Comparison of ENCODE assay signal across 20 cellular contexts in the genomic region with DNA sequence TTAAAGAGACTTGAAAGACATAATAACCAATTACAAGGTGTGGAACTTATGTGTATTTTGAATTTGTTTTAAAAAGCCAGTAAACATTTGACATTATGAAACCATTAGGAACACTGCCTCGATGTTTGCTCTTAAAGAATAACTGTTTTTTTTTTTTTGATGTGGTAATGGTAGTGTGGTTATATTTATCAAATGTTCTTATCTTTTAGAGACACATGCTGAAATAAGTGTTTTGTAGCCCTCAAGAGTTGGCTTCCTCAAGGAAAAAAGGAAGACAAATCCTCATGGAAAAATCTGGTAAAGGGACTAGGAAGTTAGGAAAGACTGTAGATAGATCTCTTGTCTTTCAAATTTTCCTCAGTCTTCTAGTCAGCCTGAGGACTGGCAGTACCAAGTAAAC.
"Had no signal": no experiment of that assay in that cellular context is flagged by ENCODE, and none has a peak within 500 bp of the region (broad histone marks: within the 10 kb centered on the region; RNA-seq: fewer than 3 reads in every experiment).

No MANE protein-coding gene starts in this region.

- H3K27ac ChIP-seq: lower lobe of right lung, ovary, psoas muscle, upper lobe of left lung had no signal

- H3K27ac Mint-ChIP-seq: effector memory CD8-positive, alpha-beta T cell; stimulated activated naive B cell treated with anti-CD40 and anti-IgM and Interleukin-4, amounts not matched to agents 10 μg/mL and 1 μg/mL and 100 μg/mL, for 72 hours; stimulated activated naive CD8-positive, alpha-beta T cell treated with anti-CD3 and anti-CD28 coated beads, Interleukin-15, Interleukin-2, amounts not matched to agents 100 ng/mL and 50 ng/mL, for 24 hours had no signal

- H3K36me3 Mint-ChIP-seq: immature natural killer cell, natural killer cell had no signal

- H3K27me3 ChIP-seq: ovary, tibial nerve had no signal

- H3K4me3 ChIP-seq: ovary had no signal

- H3K36me3 ChIP-seq: lower lobe of right lung, ovary, thoracic aorta, tibial nerve, upper lobe of left lung had no signal

- ATAC-seq: effector memory CD8-positive, alpha-beta T cell; left ventricle myocardium superior; lower lobe of right lung; natural killer cell; psoas muscle; right cardiac atrium; stimulated activated naive B cell treated with anti-CD40 and anti-IgM and Interleukin-4, amounts not matched to agents 10 μg/mL and 1 μg/mL and 100 μg/mL, for 72 hours had no signal

- DNase-seq: cortex of kidney; effector memory CD8-positive, alpha-beta T cell; immature natural killer cell; islet precursor cell; left ventricle myocardium superior; lower lobe of right lung; natural killer cell; occipital lobe; ovary; posterior cingulate gyrus; psoas muscle; right cardiac atrium; small intestine; stimulated activated CD4-positive, alpha-beta T cell treated with anti-CD3 and anti-CD28 coated beads, Interleukin-15, amount 100 ng/mL, for 24 hours; stimulated activated CD4-positive, alpha-beta T cell treated with anti-CD3 and anti-CD28 coated beads, Interleukin-2, amount 100 ng/mL, for 48 hours; stimulated activated naive B cell treated with anti-CD40 and anti-IgM and Interleukin-4, amounts not matched to agents 10 μg/mL and 1 μg/mL and 100 μg/mL, for 72 hours; upper lobe of left lung had no signal

- H3K9me3 Mint-ChIP-seq: effector memory CD8-positive, alpha-beta T cell; immature natural killer cell; natural killer cell; stimulated activated naive B cell treated with anti-CD40 and anti-IgM and Interleukin-4, amounts not matched to agents 10 μg/mL and 1 μg/mL and 100 μg/mL, for 72 hours; stimulated activated naive CD8-positive, alpha-beta T cell treated with anti-CD3 and anti-CD28 coated beads, Interleukin-15, Interleukin-2, amounts not matched to agents 100 ng/mL and 50 ng/mL, for 24 hours had no signal

- H3K9me3 ChIP-seq: lower lobe of right lung, ovary, psoas muscle, thoracic aorta, tibial nerve, upper lobe of left lung had no signal
